In genomic region chr5:77637170-77638074, GRCh38 we compare ENCODE assay signal across 1 cellular context.
TF ChIP-seq lines count a peak whose summit lies in the region.

No MANE protein-coding gene starts in this region.

TF ChIP-seq in A549, 52 proteins besides CTCF, POLR2A, EP300 and RAD21 (continued from another document):
- no peak for TF ChIP-seq MAX (IDR thresholded peaks at IDR 0.05)
- TF ChIP-seq MAFK (IDR thresholded peaks at IDR 0.05; ENCODE audit: partially characterized antibody), result no peak
- no peak for TF ChIP-seq ESRRA (IDR thresholded peaks at IDR 0.05; ENCODE audit: borderline replicate concordance, low read length)
- no peak for TF ChIP-seq NFE2L2 (conservative IDR thresholded peaks at IDR 0.05; ENCODE audit: low read length)
- TF ChIP-seq ZFP36 (IDR thresholded peaks at IDR 0.05; ENCODE audit: borderline replicate concordance, partially characterized antibody), result no peak
- no peak for TF ChIP-seq ZNF302 (CRISPR knock-in tag; IDR thresholded peaks at IDR 0.05)
- TF ChIP-seq HEYL (CRISPR knock-in tag; IDR thresholded peaks at IDR 0.05), result no peak
- no peak for TF ChIP-seq BCL3 (IDR thresholded peaks at IDR 0.05)
- no peak for TF ChIP-seq CEBPB (IDR thresholded peaks at IDR 0.05)
